In the genomic region with DNA sequence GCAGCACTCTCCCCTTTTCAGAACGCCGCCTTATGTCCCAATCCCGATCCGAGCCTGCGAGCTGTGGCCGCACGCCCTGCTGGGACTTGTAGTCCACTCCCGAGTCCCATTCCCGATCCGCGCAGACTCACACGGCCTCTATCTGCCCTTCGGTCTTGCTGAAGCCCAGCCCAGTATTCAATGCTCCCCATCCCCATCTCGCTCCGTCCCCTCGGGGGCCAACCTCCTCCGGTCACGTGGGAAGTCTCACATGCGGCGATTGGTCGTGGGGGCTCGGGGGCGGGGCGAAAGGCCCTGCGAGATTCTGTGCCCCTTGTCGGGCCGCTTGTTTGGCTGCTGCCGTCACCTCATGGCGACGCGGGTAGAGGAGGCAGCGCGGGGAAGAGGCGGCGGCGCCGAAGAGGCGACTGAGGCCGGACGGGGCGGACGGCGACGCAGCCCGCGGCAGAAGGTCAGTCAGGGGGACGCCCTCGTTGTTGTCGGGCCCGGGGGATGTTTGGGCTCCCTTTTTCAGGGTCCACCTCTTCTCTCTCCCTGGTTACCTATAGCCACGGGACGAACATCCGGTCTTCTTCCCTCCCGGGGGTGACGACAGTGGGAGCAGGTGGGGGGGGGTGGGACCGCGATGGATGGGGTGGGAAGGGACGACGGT, we compare ENCODE assay signal across 8 cellular contexts. TPM values are rescaled to one million over a fixed set of nuclear protein-coding genes. Genes with fewer than 3 reads are reported as not detected.
A peak's percentile ranks its signal among the peaks of the same experiment; 100 is the strongest.
DNase-seq lines count a peak whose midpoint lies in the region; ATAC-seq and TF ChIP-seq lines count a peak whose summit lies in the region.

A gene (plus strand): TSS at position 328 of the 652 bp plus-strand sequence. CDS start 22 bp downstream, at position 350.

- TF ChIP-seq CTCF in CD14-positive monocyte (IDR thresholded peaks at IDR 0.05) (no peak), left lung (IDR thresholded peaks at IDR 0.05) (no peak)

- DNase-seq in CD14-positive monocyte (ENCODE audit: low spot score) (peak; percentile 98), NCI-H82 (lab: John Stamatoyannopoulos, UW) (peak; percentile 100), dermis blood vessel endothelial cell (peak; percentile 98), left lung (peak; percentile 96 to 99)
- DNase-seq in activated CD4-positive, alpha-beta T cell treated with anti-CD3 and anti-CD28 coated beads, Interleukin-2, amount 50 U/mL, for 48 hours = peak; percentile 91 to 93
- peak; percentile 78 to 93 for DNase-seq in stimulated activated CD4-positive, alpha-beta T cell treated with anti-CD3 and anti-CD28 coated beads, Interleukin-2, amount 100 ng/mL, for 48 hours

- no peaks in the 10 kb centered on the region for H3K36me3 Mint-ChIP-seq in CD14-positive monocyte

- intact Hi-C loops in CD14-positive monocyte (cut with micrococcal nuclease) = no loop called here
- intact Hi-C loops in left lung (cut with DNase I) = no loop called here

- ATAC-seq in GM19397 (IDR thresholded peaks at IDR 0.05; ENCODE audit: unreplicated experiment) (peak; percentile 98), HG03571 (IDR thresholded peaks at IDR 0.05; ENCODE audit: unreplicated experiment) (peak; percentile 97), left lung (peak; percentile 98)

- H3K27ac ChIP-seq in left lung = peak within 1 kb of the TSS; percentile 72 to 80

- H3K27me3 Mint-ChIP-seq in CD14-positive monocyte (ENCODE audit: low read depth in 3 of 3) = peaks cover 0 to 38% (median 1%) of the 10 kb centered on the region in 3 donors

- H3K27me3 ChIP-seq in left lung = no peaks in the 10 kb centered on the region

- peaks cover 15% of the 10 kb centered on the region for H3K4me1 Mint-ChIP-seq in CD14-positive monocyte

- H3K36me3 ChIP-seq in left lung = no peaks in the 10 kb centered on the region

- H3K9me3 ChIP-seq in left lung = no peaks in the 10 kb centered on the region

- peaks cover 0 to 10% (median 3%) of the 10 kb centered on the region in 7 donors for H3K9me3 Mint-ChIP-seq in CD14-positive monocyte

- H3K4me3 Mint-ChIP-seq in CD14-positive monocyte = peak within 1 kb of the TSS; percentile 86 to 98

- peaks cover 3 to 5% of the 10 kb centered on the region in 2 donors for H3K4me1 ChIP-seq in left lung

- H3K4me3 ChIP-seq in left lung = peak within 1 kb of the TSS; percentile 62 to 76

- peak within 1 kb of the TSS; percentile 35 to 91 (median 84) for H3K27ac Mint-ChIP-seq in CD14-positive monocyte

RNA-seq across cellular contexts. Expression of the gene that starts here (rescaled TPM):
- polyA plus RNA-seq in CD14-positive monocyte = 1 to 10 TPM; 3.7 to 4.1 TPM
- total RNA-seq in dermis blood vessel endothelial cell (6.2 and 7.3 TPM in 2 replicates), left lung (10 to 100 TPM in 1 of 2 donors, 1 to 10 TPM in 1; 9.6 to 11.3 TPM)

Comparison
In these comparisons a context has a peak if more than half of its experiments do, and no peak if none do; other contexts are left out.
1. Peak in every context shown above with its lines: DNase-seq, ATAC-seq, H3K4me3 ChIP-seq and H3K27ac ChIP-seq.